Comparison of ENCODE assay signal across 21 cellular contexts in the genomic region with DNA sequence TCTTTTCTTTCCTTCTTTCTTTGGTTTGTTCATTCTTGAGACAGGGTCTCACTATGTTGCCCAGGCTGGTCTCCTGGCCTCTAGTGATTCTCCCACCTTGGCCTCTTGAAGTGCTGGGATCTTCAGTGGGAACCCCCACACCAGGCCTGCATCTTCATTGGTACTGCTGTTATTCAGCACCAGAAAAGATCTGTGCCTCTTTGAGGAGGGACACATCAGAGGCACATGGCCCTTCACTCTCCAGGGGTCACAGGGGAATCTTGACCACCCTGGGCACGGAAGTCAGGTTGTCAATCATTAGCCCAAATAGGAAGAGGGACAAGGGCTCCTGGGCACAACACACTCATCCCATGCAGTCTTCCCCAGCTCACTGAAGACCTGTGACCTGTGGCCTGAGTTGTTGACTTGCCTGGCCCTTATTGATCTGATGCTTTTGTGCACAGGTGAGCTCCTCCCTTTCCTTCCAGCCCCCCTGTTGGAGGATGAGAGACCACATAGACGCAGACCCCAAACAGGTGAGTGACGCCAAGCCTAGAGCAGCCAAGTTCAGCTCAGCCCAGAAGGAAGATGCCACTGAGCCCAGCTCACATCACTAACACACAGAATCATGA.
"Had no signal": no experiment of that assay in that cellular context is flagged by ENCODE, and none has a peak within 500 bp of the region (broad histone marks: within the 10 kb centered on the region; RNA-seq: fewer than 3 reads in every experiment).

No MANE protein-coding gene starts in this region.

- H3K27me3 ChIP-seq: body of pancreas had no signal

- H3K9ac ChIP-seq: SK-N-SH had no signal

- H3K4me1 ChIP-seq: heart right ventricle, lower lobe of right lung, prostate gland had no signal

- H3K27ac Mint-ChIP-seq: activated CD4-positive, alpha-beta memory T cell treated with anti-CD3 and anti-CD28 coated beads, Interleukin-2, amount 10 ng/mL, durations not matched to agents 7 days and 5 days; activated CD4-positive, alpha-beta T cell treated with anti-CD3 and anti-CD28 coated beads, Interleukin-2, amount 10 ng/mL, durations not matched to agents 24 days and 14 days had no signal

- H3K36me3 Mint-ChIP-seq: naive thymus-derived CD4-positive, alpha-beta T cell had no signal

- H3K4me3 ChIP-seq: body of pancreas, cardiac muscle cell, heart right ventricle, lower lobe of right lung, prostate gland, stomach, transverse colon had no signal

- H3K36me3 ChIP-seq: cardiac muscle cell, heart right ventricle, lower lobe of right lung, prostate gland, stomach, transverse colon had no signal

- DNase-seq: activated CD4-positive, alpha-beta memory T cell treated with anti-CD3 and anti-CD28 coated beads, Interleukin-2, amount 10 ng/mL, durations not matched to agents 7 days and 5 days; activated CD4-positive, alpha-beta T cell treated with anti-CD3 and anti-CD28 coated beads, Interleukin-2, amount 10 ng/mL, durations not matched to agents 24 days and 14 days; activated T-cell treated with anti-CD3 and anti-CD28 coated beads for 4 hours; anterior cingulate cortex; body of pancreas; dermis blood vessel endothelial cell; effector CD8-positive, alpha-beta T cell; erythroblast; foreskin fibroblast; heart right ventricle; lower lobe of right lung; naive thymus-derived CD4-positive, alpha-beta T cell; SK-N-SH; stimulated activated CD4-positive, alpha-beta T cell treated with anti-CD3 and anti-CD28 coated beads, Interleukin-12 subunit alpha, Interleukin-12 subunit beta, amount 100 ng/mL, for 4 hours; stimulated activated CD4-positive, alpha-beta T cell treated with anti-CD3 and anti-CD28 coated beads, Interleukin-4, amount 100 ng/mL, for 4 hours; stomach; transverse colon had no signal

- H3K9me3 Mint-ChIP-seq: activated CD4-positive, alpha-beta memory T cell treated with anti-CD3 and anti-CD28 coated beads, Interleukin-2, amount 10 ng/mL, durations not matched to agents 7 days and 5 days; activated CD4-positive, alpha-beta T cell treated with anti-CD3 and anti-CD28 coated beads, Interleukin-2, amount 10 ng/mL, durations not matched to agents 24 days and 14 days; naive thymus-derived CD4-positive, alpha-beta T cell had no signal

- H3K4me2 ChIP-seq: SK-N-SH had no signal

- H3K4me3 Mint-ChIP-seq: activated CD4-positive, alpha-beta memory T cell treated with anti-CD3 and anti-CD28 coated beads, Interleukin-2, amount 10 ng/mL, durations not matched to agents 7 days and 5 days; activated CD4-positive, alpha-beta T cell treated with anti-CD3 and anti-CD28 coated beads, Interleukin-2, amount 10 ng/mL, durations not matched to agents 24 days and 14 days; naive thymus-derived CD4-positive, alpha-beta T cell had no signal

- ATAC-seq: activated CD4-positive, CD25-positive, alpha-beta regulatory T cell treated with anti-CD3 and anti-CD28 coated beads, Interleukin-2, amount 50 U/mL, for 24 hours; body of pancreas; heart right ventricle; lower lobe of right lung; naive thymus-derived CD4-positive, alpha-beta T cell had no signal

- H3K27ac ChIP-seq: body of pancreas, cardiac muscle cell, heart right ventricle, lower lobe of right lung, prostate gland, stomach, transverse colon, VCaP had no signal

- H3K9me3 ChIP-seq: body of pancreas, heart right ventricle, lower lobe of right lung, prostate gland, SK-N-SH, stomach, transverse colon had no signal
